7 cellular contexts compared by ENCODE assay signal in the genomic region with DNA sequence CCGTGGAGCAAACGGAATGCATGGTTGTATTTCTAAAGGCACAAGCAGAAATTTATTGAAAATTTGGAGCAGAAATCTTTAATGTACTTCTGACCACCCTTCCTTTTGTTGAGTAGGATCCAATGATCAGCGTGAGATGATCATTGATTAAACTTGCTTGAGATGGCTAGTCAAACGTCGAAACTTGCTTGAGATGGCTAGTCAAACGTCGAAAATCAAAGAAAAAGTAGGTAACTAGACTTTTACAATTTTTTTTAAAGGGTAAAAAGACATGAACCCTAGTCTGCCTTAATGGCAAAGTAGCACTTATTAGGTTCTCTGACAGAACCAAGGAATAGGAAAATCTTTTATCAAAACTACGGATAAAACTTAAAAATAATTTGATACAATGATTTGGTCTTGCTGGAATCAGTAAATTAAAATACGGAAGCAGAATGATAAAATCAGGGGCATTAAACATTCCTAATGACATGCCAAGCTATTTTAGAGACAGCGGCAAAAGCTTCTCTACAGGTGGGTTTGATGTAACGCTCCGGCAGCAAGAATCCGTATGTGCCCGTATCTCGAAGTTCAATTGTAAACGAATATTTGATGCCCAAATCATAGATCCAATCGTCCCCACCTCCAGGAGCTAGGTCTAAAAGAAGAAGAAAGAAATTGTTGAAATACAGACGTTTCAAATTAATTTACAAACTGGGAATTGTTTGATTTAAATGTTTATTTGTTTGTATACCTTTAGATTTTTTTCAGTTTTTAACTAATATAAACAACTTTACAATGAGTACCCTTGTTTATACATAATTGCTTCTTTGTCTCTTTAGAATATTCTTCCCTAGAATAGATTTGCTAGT. TPM values are rescaled to one million over a fixed set of nuclear protein-coding genes. Genes with fewer than 3 reads are reported as not detected.
DNase-seq lines count a peak whose midpoint lies in the region; ATAC-seq and TF ChIP-seq lines count a peak whose summit lies in the region.

No MANE protein-coding gene starts in this region.

- H3K27ac Mint-ChIP-seq in HFFc6, result peak overlapping the region; percentile 98
- H3K27ac Mint-ChIP-seq in activated T-helper 1 cell treated with anti-CD3 and anti-CD28 coated beads, Interleukin-12 subunit alpha, Interleukin-12 subunit beta, Interleukin-2, Interleukin-4 antibody, amounts not matched to agents 30 ng/mL and 10 ng/mL and 1 ng/mL, durations not matched to agents 14 hours and 24 hours and 36 hours, result peak overlapping the region; percentile 63
- peak overlapping the region; percentile 100 for H3K27ac Mint-ChIP-seq in stimulated activated naive B cell treated with anti-CD40 and anti-IgM and Interleukin-4, amounts not matched to agents 10 μg/mL and 1 μg/mL and 100 μg/mL, for 72 hours

- H3K9me3 Mint-ChIP-seq in HFFc6, result no peaks in the 10 kb centered on the region
- no peaks in the 10 kb centered on the region for H3K9me3 Mint-ChIP-seq in activated T-helper 1 cell treated with anti-CD3 and anti-CD28 coated beads, Interleukin-12 subunit alpha, Interleukin-12 subunit beta, Interleukin-2, Interleukin-4 antibody, amounts not matched to agents 30 ng/mL and 10 ng/mL and 1 ng/mL, durations not matched to agents 14 hours and 24 hours and 36 hours
- no peaks in the 10 kb centered on the region for H3K9me3 Mint-ChIP-seq in stimulated activated naive B cell treated with anti-CD40 and anti-IgM and Interleukin-4, amounts not matched to agents 10 μg/mL and 1 μg/mL and 100 μg/mL, for 72 hours

- peak overlapping the region; percentile 96 for H3K4me3 Mint-ChIP-seq in HFFc6
- peak overlapping the region; percentile 93 for H3K4me3 Mint-ChIP-seq in activated T-helper 1 cell treated with anti-CD3 and anti-CD28 coated beads, Interleukin-12 subunit alpha, Interleukin-12 subunit beta, Interleukin-2, Interleukin-4 antibody, amounts not matched to agents 30 ng/mL and 10 ng/mL and 1 ng/mL, durations not matched to agents 14 hours and 24 hours and 36 hours
- H3K4me3 Mint-ChIP-seq in stimulated activated naive B cell treated with anti-CD40 and anti-IgM and Interleukin-4, amounts not matched to agents 10 μg/mL and 1 μg/mL and 100 μg/mL, for 72 hours, result peak overlapping the region; percentile 97 to 98

- H3K9ac ChIP-seq in iPS-18a (ENCODE audit: low read length), result peak overlapping the region; percentile 88

- H3K36me3 ChIP-seq in iPS-18a (ENCODE audit: control insufficient read depth, low read depth, low read length), result no peaks in the 10 kb centered on the region

- peaks cover 44% of the 10 kb centered on the region for H3K4me1 Mint-ChIP-seq in HFFc6 (ENCODE audit: low read depth)
- peaks cover 35% of the 10 kb centered on the region for H3K4me1 Mint-ChIP-seq in activated T-helper 1 cell treated with anti-CD3 and anti-CD28 coated beads, Interleukin-12 subunit alpha, Interleukin-12 subunit beta, Interleukin-2, Interleukin-4 antibody, amounts not matched to agents 30 ng/mL and 10 ng/mL and 1 ng/mL, durations not matched to agents 14 hours and 24 hours and 36 hours (ENCODE audit: low read depth)
- peaks cover 3 to 14% of the 10 kb centered on the region in 2 donors for H3K4me1 Mint-ChIP-seq in stimulated activated naive B cell treated with anti-CD40 and anti-IgM and Interleukin-4, amounts not matched to agents 10 μg/mL and 1 μg/mL and 100 μg/mL, for 72 hours

- H3K27me3 Mint-ChIP-seq in HFFc6 (ENCODE audit: insufficient read depth), result peaks cover 3% of the 10 kb centered on the region
- H3K27me3 Mint-ChIP-seq in activated T-helper 1 cell treated with anti-CD3 and anti-CD28 coated beads, Interleukin-12 subunit alpha, Interleukin-12 subunit beta, Interleukin-2, Interleukin-4 antibody, amounts not matched to agents 30 ng/mL and 10 ng/mL and 1 ng/mL, durations not matched to agents 14 hours and 24 hours and 36 hours (ENCODE audit: insufficient read depth), result peaks cover 15% of the 10 kb centered on the region
- peaks cover 6 to 11% of the 10 kb centered on the region in 2 donors for H3K27me3 Mint-ChIP-seq in stimulated activated naive B cell treated with anti-CD40 and anti-IgM and Interleukin-4, amounts not matched to agents 10 μg/mL and 1 μg/mL and 100 μg/mL, for 72 hours

- H3K36me3 Mint-ChIP-seq in HFFc6 (ENCODE audit: low read depth), result no peaks in the 10 kb centered on the region
- H3K36me3 Mint-ChIP-seq in activated T-helper 1 cell treated with anti-CD3 and anti-CD28 coated beads, Interleukin-12 subunit alpha, Interleukin-12 subunit beta, Interleukin-2, Interleukin-4 antibody, amounts not matched to agents 30 ng/mL and 10 ng/mL and 1 ng/mL, durations not matched to agents 14 hours and 24 hours and 36 hours (ENCODE audit: low read depth), result peaks cover 1% of the 10 kb centered on the region
- H3K36me3 Mint-ChIP-seq in stimulated activated naive B cell treated with anti-CD40 and anti-IgM and Interleukin-4, amounts not matched to agents 10 μg/mL and 1 μg/mL and 100 μg/mL, for 72 hours, result peaks cover 0 to 3% of the 10 kb centered on the region in 2 donors

- intact Hi-C loops in activated T-helper 1 cell treated with anti-CD3 and anti-CD28 coated beads, Interleukin-12 subunit alpha, Interleukin-12 subunit beta, Interleukin-2, Interleukin-4 antibody, amounts not matched to agents 30 ng/mL and 10 ng/mL and 1 ng/mL, durations not matched to agents 14 hours and 24 hours and 36 hours (cut with micrococcal nuclease), result loop anchor here (2.0 to 10.0 kb wide), 7 partner anchors 69 to 1984 kb away; partner anchors contain the start of genes COG3, LRCH1 and NUDT15

- H3K27me3 ChIP-seq in iPS-18a (ENCODE audit: control insufficient read depth, insufficient read depth, low read length), result peaks cover 8% of the 10 kb centered on the region

- no peak for DNase-seq in HFFc6
- no peak for DNase-seq in activated T-helper 1 cell treated with anti-CD3 and anti-CD28 coated beads, Interleukin-12 subunit alpha, Interleukin-12 subunit beta, Interleukin-2, Interleukin-4 antibody, amounts not matched to agents 30 ng/mL and 10 ng/mL and 1 ng/mL, durations not matched to agents 14 hours and 24 hours and 36 hours (ENCODE audit: low spot score)
- no peak for DNase-seq in stimulated activated naive B cell treated with anti-CD40 and anti-IgM and Interleukin-4, amounts not matched to agents 10 μg/mL and 1 μg/mL and 100 μg/mL, for 72 hours
- DNase-seq in COLO829 (ENCODE audit: low spot score), result no peak
- DNase-seq in NK-92 treated with Interleukin-12 subunit alpha and Interleukin-12 subunit beta, amount 100 ng/mL, for 24 hours (lab: John Stamatoyannopoulos, UW), result no peak

- peak overlapping the region; percentile 89 for H3K4me3 ChIP-seq in iPS-18a (ENCODE audit: low read length)

- peaks cover 7% of the 10 kb centered on the region for H3K4me1 ChIP-seq in iPS-18a (ENCODE audit: control insufficient read depth, low read depth, low read length)

- no peaks in the 10 kb centered on the region for H3K9me3 ChIP-seq in iPS-18a (ENCODE audit: control insufficient read depth, low read depth, low read length)

- TF ChIP-seq CTCF in HFFc6 (IDR thresholded peaks at IDR 0.05), result no peak

- no peak overlapping the region for H3K27ac ChIP-seq in iPS-18a (ENCODE audit: low read length)

- no peak for ATAC-seq in stimulated activated naive B cell treated with anti-CD40 and anti-IgM and Interleukin-4, amounts not matched to agents 10 μg/mL and 1 μg/mL and 100 μg/mL, for 72 hours (replicated peaks)
- no peak for ATAC-seq in GM21447 (IDR thresholded peaks at IDR 0.05; ENCODE audit: unreplicated experiment)

RNA-seq across cellular contexts. Expression of gene ZC3H13, which starts 0.8 kb away (rescaled TPM):
- total RNA-seq in HFFc6 (2021; fragmentation: NEBNext Ultra II Directional; extraction: Animal tissue kit (Norgen Biotek cat#: 25700)), result 10 to 100 TPM; 31.8 to 40.1 (median 35.6) TPM
- 52.0 and 59.4 TPM in 2 replicates for total RNA-seq in activated T-helper 1 cell treated with anti-CD3 and anti-CD28 coated beads, Interleukin-12 subunit alpha, Interleukin-12 subunit beta, Interleukin-2, Interleukin-4 antibody, amounts not matched to agents 30 ng/mL and 10 ng/mL and 1 ng/mL, durations not matched to agents 14 hours and 24 hours and 36 hours

RNA-seq across cellular contexts. Expression of gene CPB2, which starts 51.4 kb away (rescaled TPM):
- not detected for total RNA-seq in HFFc6 (2021; fragmentation: NEBNext Ultra II Directional; extraction: Animal tissue kit (Norgen Biotek cat#: 25700))
- total RNA-seq in activated T-helper 1 cell treated with anti-CD3 and anti-CD28 coated beads, Interleukin-12 subunit alpha, Interleukin-12 subunit beta, Interleukin-2, Interleukin-4 antibody, amounts not matched to agents 30 ng/mL and 10 ng/mL and 1 ng/mL, durations not matched to agents 14 hours and 24 hours and 36 hours, result not detected in 2 replicates
